ENCODE assay signal across 1 cellular context in genomic region chr20:62822239-62822787, GRCh38.
TF ChIP-seq lines count a peak whose summit lies in the region.

No MANE protein-coding gene starts in this region.

TF ChIP-seq in HCT116, 20 proteins besides CTCF, POLR2A, EP300 and RAD21 (continued from another document):
- TF ChIP-seq ZNF274 (IDR thresholded peaks at IDR 0.05; ENCODE audit: low read depth, low read length) (no peak), FOSL1 (IDR thresholded peaks at IDR 0.05; ENCODE audit: low read depth) (no peak), YY1 (IDR thresholded peaks at IDR 0.05; ENCODE audit: extremely low read depth, insufficient replicate concordance, low read depth, low read length) (no peak), ZBTB33 (IDR thresholded peaks at IDR 0.05; ENCODE audit: extremely low read depth, insufficient replicate concordance, low read length) (no peak), JUND (IDR thresholded peaks at IDR 0.05) (no peak), ELF1 (IDR thresholded peaks at IDR 0.05; ENCODE audit: borderline replicate concordance, low read depth) (no peak)
TF ChIP-seq in HCT116: peak in this region for 0.
